In genomic region chr6:4970739-4971395, GRCh38 we compare ENCODE assay signal across 17 cellular contexts.
"Had no signal": no experiment of that assay in that cellular context is flagged by ENCODE, and none has a peak within 500 bp of the region (broad histone marks: within the 10 kb centered on the region; RNA-seq: fewer than 3 reads in every experiment).

No MANE protein-coding gene starts in this region.

- H3K4me1 Mint-ChIP-seq: activated CD4-positive, alpha-beta T cell treated with anti-CD3 and anti-CD28 coated beads, Interleukin-2, amount 10 ng/mL, durations not matched to agents 24 days and 14 days; activated naive CD8-positive, alpha-beta T cell treated with anti-CD3 and anti-CD28 coated beads, Interleukin-2, amount 10 ng/mL, durations not matched to agents 7 days and 5 days had no signal

- H3K79me2 ChIP-seq: hepatocyte had no signal

- H2AFZ ChIP-seq: hepatocyte had no signal

- H3K4me3 Mint-ChIP-seq: activated CD4-positive, alpha-beta T cell treated with anti-CD3 and anti-CD28 coated beads, Interleukin-2, amount 10 ng/mL, durations not matched to agents 24 days and 14 days; activated naive CD8-positive, alpha-beta T cell treated with anti-CD3 and anti-CD28 coated beads, Interleukin-2, amount 10 ng/mL, durations not matched to agents 7 days and 5 days; activated T-helper 1 cell treated with anti-CD3 and anti-CD28 coated beads, Interleukin-12 subunit alpha, Interleukin-12 subunit beta, Interleukin-2, Interleukin-4 antibody, amounts not matched to agents 30 ng/mL and 10 ng/mL and 1 ng/mL, durations not matched to agents 14 hours and 24 hours and 36 hours; natural killer cell treated with Interleukin-12 subunit alpha and Interleukin-12 subunit beta and Interleukin-15 and Interleukin-18, amount 100 ng/mL, for 72 hours; WTC11 had no signal

- H3K27ac ChIP-seq: hepatocyte, ovary, skin epidermis had no signal

- H3K9me3 Mint-ChIP-seq: activated CD4-positive, alpha-beta T cell treated with anti-CD3 and anti-CD28 coated beads, Interleukin-2, amount 10 ng/mL, durations not matched to agents 24 days and 14 days; activated naive CD8-positive, alpha-beta T cell treated with anti-CD3 and anti-CD28 coated beads, Interleukin-2, amount 10 ng/mL, durations not matched to agents 7 days and 5 days; activated T-helper 1 cell treated with anti-CD3 and anti-CD28 coated beads, Interleukin-12 subunit alpha, Interleukin-12 subunit beta, Interleukin-2, Interleukin-4 antibody, amounts not matched to agents 30 ng/mL and 10 ng/mL and 1 ng/mL, durations not matched to agents 14 hours and 24 hours and 36 hours; natural killer cell treated with Interleukin-12 subunit alpha and Interleukin-12 subunit beta and Interleukin-15 and Interleukin-18, amount 100 ng/mL, for 72 hours; WTC11 had no signal

- H3K4me3 ChIP-seq: hepatocyte, ovary, skin epidermis, transverse colon had no signal

- H3K9me3 ChIP-seq: ovary, transverse colon had no signal

- H3K36me3 ChIP-seq: ovary, transverse colon had no signal

- H3K4me2 ChIP-seq: hepatocyte had no signal

- DNase-seq: activated CD4-positive, alpha-beta T cell treated with anti-CD3 and anti-CD28 coated beads, Interleukin-2, amount 10 ng/mL, durations not matched to agents 24 days and 14 days; activated naive CD4-positive, alpha-beta T cell; activated naive CD8-positive, alpha-beta T cell treated with anti-CD3 and anti-CD28 coated beads, Interleukin-2, amount 10 ng/mL, durations not matched to agents 7 days and 5 days; erythroblast; islet precursor cell; ovary; stimulated activated CD4-positive, alpha-beta T cell treated with anti-CD3 and anti-CD28 coated beads, Interleukin-4, amount 100 ng/mL, for 24 hours; stimulated activated naive CD4-positive, alpha-beta T cell; transverse colon had no signal

- H3K36me3 Mint-ChIP-seq: activated naive CD8-positive, alpha-beta T cell treated with anti-CD3 and anti-CD28 coated beads, Interleukin-2, amount 10 ng/mL, durations not matched to agents 7 days and 5 days; natural killer cell treated with Interleukin-12 subunit alpha and Interleukin-12 subunit beta and Interleukin-15 and Interleukin-18, amount 100 ng/mL, for 72 hours had no signal

- H3K27ac Mint-ChIP-seq: activated CD4-positive, alpha-beta T cell treated with anti-CD3 and anti-CD28 coated beads, Interleukin-2, amount 10 ng/mL, durations not matched to agents 24 days and 14 days; activated naive CD8-positive, alpha-beta T cell treated with anti-CD3 and anti-CD28 coated beads, Interleukin-2, amount 10 ng/mL, durations not matched to agents 7 days and 5 days; activated T-helper 1 cell treated with anti-CD3 and anti-CD28 coated beads, Interleukin-12 subunit alpha, Interleukin-12 subunit beta, Interleukin-2, Interleukin-4 antibody, amounts not matched to agents 30 ng/mL and 10 ng/mL and 1 ng/mL, durations not matched to agents 14 hours and 24 hours and 36 hours; natural killer cell treated with Interleukin-12 subunit alpha and Interleukin-12 subunit beta and Interleukin-15 and Interleukin-18, amount 100 ng/mL, for 72 hours; WTC11 had no signal

- FAIRE-seq: bronchial epithelial cell, TTC549 had no signal

- H3K27me3 ChIP-seq: hepatocyte, ovary, transverse colon had no signal

- ATAC-seq: left lobe of liver; natural killer cell treated with Interleukin-12 subunit alpha and Interleukin-12 subunit beta and Interleukin-15 and Interleukin-18, amount 100 ng/mL, for 72 hours; WTC11 had no signal
